9 cellular contexts compared by ENCODE assay signal in the genomic region with DNA sequence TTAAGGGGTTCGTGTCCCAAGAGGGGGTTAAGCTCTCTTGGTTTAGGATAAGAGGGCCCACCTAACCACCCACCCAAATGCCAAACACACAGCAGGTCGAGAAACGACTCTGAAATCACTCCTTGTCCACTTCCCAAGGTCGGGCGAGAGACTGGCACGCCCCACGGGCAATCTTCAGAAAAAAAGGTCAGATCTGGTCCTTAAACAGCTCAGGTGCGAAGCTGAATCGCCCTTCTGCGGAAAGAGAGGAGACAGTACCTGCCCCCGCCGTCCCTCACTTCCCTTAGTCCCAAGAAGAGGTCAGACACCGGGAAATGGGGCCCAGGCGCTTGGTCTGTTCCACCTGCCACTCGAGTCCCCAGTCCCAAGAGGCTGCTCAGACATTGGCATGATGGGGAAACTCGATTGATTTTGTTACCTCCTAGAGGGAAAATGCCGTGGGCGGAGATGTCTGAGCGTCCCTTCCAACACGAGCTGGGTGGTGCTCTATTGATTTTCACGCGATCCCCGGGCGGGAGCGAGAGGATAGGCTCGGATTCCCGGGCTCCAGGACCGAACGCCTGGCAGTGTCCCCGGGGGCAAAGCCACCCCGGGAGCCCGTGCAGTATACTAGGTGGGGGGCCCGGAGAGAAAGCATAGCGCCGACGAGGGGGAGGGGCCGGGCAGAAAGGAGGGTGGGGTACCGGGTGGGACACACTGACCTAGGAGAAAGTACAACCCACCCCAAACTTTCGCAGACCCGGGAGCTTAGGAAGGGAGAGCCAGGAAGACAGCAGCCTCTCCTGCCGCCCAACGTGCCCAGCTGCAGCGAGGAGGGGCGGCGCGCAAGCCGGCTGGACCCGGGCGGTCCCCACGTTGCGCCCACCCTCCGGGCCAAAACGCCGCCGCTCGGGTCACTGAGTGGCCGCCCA. TPM values are rescaled to one million over a fixed set of nuclear protein-coding genes. Genes with fewer than 3 reads are reported as not detected.
DNase-seq lines count a peak whose midpoint lies in the region; ATAC-seq and TF ChIP-seq lines count a peak whose summit lies in the region.
"Had no signal": no experiment of that assay in that cellular context is flagged by ENCODE, and none has a peak within 500 bp of the region (broad histone marks: within the 10 kb centered on the region; RNA-seq: fewer than 3 reads in every experiment).

No MANE protein-coding gene starts in this region.

- H3K36me3 Mint-ChIP-seq in activated T-helper 2 cell treated with anti-CD3 and anti-CD28 coated beads, Interferon-gamma antibody, Interleukin-2, Interleukin-4, amounts not matched to agents 10 μg/mL and 5 μg/mL and 100 μg/mL, durations not matched to agents 14 hours and 24 hours and 36 hours (ENCODE audit: low read depth), result no peaks in the 10 kb centered on the region

- peaks cover 57% of the 10 kb centered on the region for H3K27me3 Mint-ChIP-seq in activated T-helper 2 cell treated with anti-CD3 and anti-CD28 coated beads, Interferon-gamma antibody, Interleukin-2, Interleukin-4, amounts not matched to agents 10 μg/mL and 5 μg/mL and 100 μg/mL, durations not matched to agents 14 hours and 24 hours and 36 hours (ENCODE audit: low read depth)

- peak overlapping the region; percentile 44 for H3K4me3 ChIP-seq in GM06990 (replicated peaks; ENCODE audit: low read depth, low read length)
- peak overlapping the region; percentile 38 to 58 (median 56) for H3K4me3 ChIP-seq in sigmoid colon

- 1 to 2% methylated on average over 57 of the region's 57 CpGs for WGBS in sigmoid colon, 2 donors

- H3K4me1 ChIP-seq in sigmoid colon, result peaks cover 0 to 30% (median 23%) of the 10 kb centered on the region in 4 donors

- ATAC-seq in left ventricle myocardium superior (peak; percentile 40), GM19035 (IDR thresholded peaks at IDR 0.05; ENCODE audit: unreplicated experiment) (no peak)

- no peak for TF ChIP-seq EP300 in sigmoid colon (IDR thresholded peaks at IDR 0.05)

- H3K36me3 ChIP-seq in GM06990 (ENCODE audit: control insufficient read depth, insufficient read depth, low read length), result no peaks in the 10 kb centered on the region
- no peaks in the 10 kb centered on the region for H3K36me3 ChIP-seq in sigmoid colon

- no peak for TF ChIP-seq POLR2A in sigmoid colon (IDR thresholded peaks at IDR 0.05)

- H3K4me3 Mint-ChIP-seq in activated T-helper 2 cell treated with anti-CD3 and anti-CD28 coated beads, Interferon-gamma antibody, Interleukin-2, Interleukin-4, amounts not matched to agents 10 μg/mL and 5 μg/mL and 100 μg/mL, durations not matched to agents 14 hours and 24 hours and 36 hours (ENCODE audit: low read depth), result peak overlapping the region; percentile 73

- H3K27ac Mint-ChIP-seq in activated T-helper 2 cell treated with anti-CD3 and anti-CD28 coated beads, Interferon-gamma antibody, Interleukin-2, Interleukin-4, amounts not matched to agents 10 μg/mL and 5 μg/mL and 100 μg/mL, durations not matched to agents 14 hours and 24 hours and 36 hours, result no peak overlapping the region

- H3K27me3 ChIP-seq in GM06990 (replicated peaks; ENCODE audit: control insufficient read depth, insufficient read depth, low read length) (peaks cover 2% of the 10 kb centered on the region; the same call in 1 of the 2 replicates), sigmoid colon (peaks cover 0 to 19% (median 0%) of the 10 kb centered on the region in 3 donors)

- H3K4me1 Mint-ChIP-seq in activated T-helper 2 cell treated with anti-CD3 and anti-CD28 coated beads, Interferon-gamma antibody, Interleukin-2, Interleukin-4, amounts not matched to agents 10 μg/mL and 5 μg/mL and 100 μg/mL, durations not matched to agents 14 hours and 24 hours and 36 hours (ENCODE audit: low read depth), result peaks cover 12% of the 10 kb centered on the region

- H3K9me3 ChIP-seq in sigmoid colon, result no peaks in the 10 kb centered on the region

- intact Hi-C loops in activated T-helper 2 cell treated with anti-CD3 and anti-CD28 coated beads, Interferon-gamma antibody, Interleukin-2, Interleukin-4, amounts not matched to agents 10 μg/mL and 5 μg/mL and 100 μg/mL, durations not matched to agents 14 hours and 24 hours and 36 hours (cut with micrococcal nuclease), result loop anchor here (1.0 to 5.0 kb wide), 4 partner anchors 638 to 955 kb away; no protein-coding TSS in a partner anchor
- intact Hi-C loops in left ventricle myocardium superior (cut with micrococcal nuclease), result loop anchor here (2.0 to 5.0 kb wide), 2 partner anchors 143 to 660 kb away; no protein-coding TSS in a partner anchor
- intact Hi-C loops in sigmoid colon (cut with DNase I), result loop anchor here (5.0 to 10.0 kb wide), 3 partner anchors 447 to 960 kb away; no protein-coding TSS in a partner anchor

- DNase-seq in GM06990 (ENCODE audit: extremely low read depth, insufficient read length), result peak; percentile 3
- peak; percentile 30 for DNase-seq in HuH-7.5 (ENCODE audit: low spot score)
- DNase-seq in activated T-helper 2 cell treated with anti-CD3 and anti-CD28 coated beads, Interferon-gamma antibody, Interleukin-2, Interleukin-4, amounts not matched to agents 10 μg/mL and 5 μg/mL and 100 μg/mL, durations not matched to agents 14 hours and 24 hours and 36 hours (ENCODE audit: low spot score), result no peak
- DNase-seq in left ventricle myocardium superior, result peak; percentile 33
- no peak for DNase-seq in sigmoid colon
- no peak for DNase-seq in KG1 (lab: John Stamatoyannopoulos, UW)
- no peak for DNase-seq in SHP77 (lab: John Stamatoyannopoulos, UW)

- H3K9me3 Mint-ChIP-seq in activated T-helper 2 cell treated with anti-CD3 and anti-CD28 coated beads, Interferon-gamma antibody, Interleukin-2, Interleukin-4, amounts not matched to agents 10 μg/mL and 5 μg/mL and 100 μg/mL, durations not matched to agents 14 hours and 24 hours and 36 hours, result no peaks in the 10 kb centered on the region

- peak overlapping the region; percentile 1 to 62 (median 55) for H3K27ac ChIP-seq in sigmoid colon

- TF ChIP-seq CTCF in GM06990 (IDR thresholded peaks at IDR 0.05; ENCODE audit: insufficient read depth, low read length, poor library complexity, severe bottlenecking) (no peak), sigmoid colon (IDR thresholded peaks at IDR 0.05) (no peak)

RNA-seq across cellular contexts. Expression of a gene that starts 1.1 kb away (rescaled TPM):
- total RNA-seq in activated T-helper 2 cell treated with anti-CD3 and anti-CD28 coated beads, Interferon-gamma antibody, Interleukin-2, Interleukin-4, amounts not matched to agents 10 μg/mL and 5 μg/mL and 100 μg/mL, durations not matched to agents 14 hours and 24 hours and 36 hours, result 0.48 and 0.67 TPM in 2 replicates
- 0.67 TPM for total RNA-seq in left ventricle myocardium superior
- total RNA-seq in sigmoid colon, result 1 to 10 TPM in 2 of 4 donors, under 1 TPM in 2; 0.68 to 1.1 (median 0.95) TPM
- polyA plus RNA-seq in sigmoid colon, result 1 to 10 TPM; 1.8 to 6.8 (median 3.7) TPM
- total RNA-seq: T-helper 1 cell treated with Interleukin-12 subunit alpha and Interleukin-12 subunit beta and Interleukin-4 antibody, amounts not matched to agents 30 ng/mL and 1 ng/mL, for 36 hours had no signal

Comparison
In these comparisons a context has a peak if more than half of its experiments do, and no peak if none do; other contexts are left out.
1. DNase-seq: peak in GM06990 (single experiment), HuH-7.5 (single experiment) and left ventricle myocardium superior (single experiment); none in activated T-helper 2 cell treated with anti-CD3 and anti-CD28 coated beads, Interferon-gamma antibody, Interleukin-2, Interleukin-4, amounts not matched to agents 10 μg/mL and 5 μg/mL and 100 μg/mL, durations not matched to agents 14 hours and 24 hours and 36 hours (single experiment), sigmoid colon (single experiment), KG1 (single experiment) and SHP77 (0 of 2).